ENCODE assay signal across 8 cellular contexts in the genomic region with DNA sequence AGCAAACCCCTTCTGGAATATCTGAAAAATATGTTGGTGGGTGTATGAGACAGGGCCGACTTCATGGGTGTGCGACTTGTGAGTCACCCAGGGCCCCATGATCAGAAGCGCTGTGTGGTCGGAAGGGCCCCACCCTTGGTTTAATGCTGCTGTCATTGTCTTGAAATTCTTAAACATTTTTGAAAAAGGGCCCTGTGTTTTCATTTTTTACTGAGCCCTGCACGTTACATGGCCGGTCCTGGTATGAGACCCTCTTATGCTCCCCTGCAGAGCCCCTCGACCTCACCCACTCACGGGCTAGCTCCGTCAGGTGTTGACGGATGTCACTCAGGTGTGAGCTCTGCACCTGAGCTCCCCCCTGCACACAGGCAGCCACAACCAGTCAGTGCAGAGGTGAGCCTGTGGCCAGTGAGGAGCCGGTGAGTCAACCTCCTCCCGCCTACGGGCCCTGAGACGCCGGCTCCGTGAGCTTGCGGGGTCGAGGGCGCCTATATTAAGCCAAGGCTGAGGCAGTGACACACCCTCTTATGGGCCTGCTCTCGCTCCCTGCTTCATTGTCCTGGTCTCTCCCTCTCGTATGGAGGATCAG. TPM values are rescaled to one million over a fixed set of nuclear protein-coding genes. Genes with fewer than 3 reads are reported as not detected.
DNase-seq lines count a peak whose midpoint lies in the region; ATAC-seq and TF ChIP-seq lines count a peak whose summit lies in the region.

No MANE protein-coding gene starts in this region.

- no peak overlapping the region for H3K4me3 Mint-ChIP-seq in endothelial cell (ENCODE audit: unreplicated experiment)

- H3K27ac Mint-ChIP-seq in endothelial cell (ENCODE audit: unreplicated experiment): no peak overlapping the region

- no peak for TF ChIP-seq RAD21 in Ishikawa (IDR thresholded peaks at IDR 0.05; ENCODE audit: low read depth)

- H3K4me1 Mint-ChIP-seq in endothelial cell (ENCODE audit: unreplicated experiment): peaks cover 2% of the 10 kb centered on the region

- H3K36me3 Mint-ChIP-seq in endothelial cell (ENCODE audit: low read depth, unreplicated experiment): no peaks in the 10 kb centered on the region

- H3K9me3 Mint-ChIP-seq in endothelial cell (ENCODE audit: unreplicated experiment): no peaks in the 10 kb centered on the region

- no peak for ATAC-seq in GM18868 (IDR thresholded peaks at IDR 0.05; ENCODE audit: unreplicated experiment)

- TF ChIP-seq CTCF in fibroblast of mammary gland (conservative IDR thresholded peaks at IDR 0.05; ENCODE audit: control insufficient read depth, insufficient read depth, low read depth, low read length) (no peak), endothelial cell (IDR thresholded peaks at IDR 0.05; ENCODE audit: unreplicated experiment) (no peak)

- no peak overlapping the region for H3K4me3 ChIP-seq in fibroblast of mammary gland (ENCODE audit: control insufficient read depth, low read depth, low read length)

- TF ChIP-seq EP300 in Ishikawa (IDR thresholded peaks at IDR 0.05; ENCODE audit: borderline replicate concordance): no peak

- no peaks in the 10 kb centered on the region for H3K27me3 Mint-ChIP-seq in endothelial cell (ENCODE audit: unreplicated experiment)

- peak; percentile 47 to 71 (median 55) for DNase-seq in activated CD8-positive, alpha-beta memory T cell treated with anti-CD3 and anti-CD28 coated beads for 48 hours (ENCODE audit: low read depth in 2 of 3, low spot score in 2 of 3)
- DNase-seq in fibroblast of mammary gland (ENCODE audit: low read depth): peak; percentile 85
- peak; percentile 38 to 56 (median 53) for DNase-seq in stimulated activated CD4-positive, alpha-beta T cell treated with anti-CD3 and anti-CD28 coated beads, TNF-alpha, amount 100 ng/mL, for 4 hours (ENCODE audit: low read depth in 3 of 3)
- DNase-seq in endothelial cell (ENCODE audit: low spot score): no peak
- no peak for DNase-seq in putamen (ENCODE audit: low spot score)
- DNase-seq in inferior parietal cortex (ENCODE audit: extremely low spot score): no peak

TF ChIP-seq in Ishikawa, 13 proteins besides CTCF, POLR2A, EP300 and RAD21:
- TF ChIP-seq CEBPB (IDR thresholded peaks at IDR 0.05) (no peak), NFIC (IDR thresholded peaks at IDR 0.05) (no peak), FOXM1 (IDR thresholded peaks at IDR 0.05; ENCODE audit: borderline replicate concordance, low read depth) (no peak), ZBTB7A (IDR thresholded peaks at IDR 0.05; ENCODE audit: low read depth) (0 out of 2 replicates have a peak, but pooled peaks have one; percentile 26), TAF1 (IDR thresholded peaks at IDR 0.05; ENCODE audit: low read depth) (no peak)
- TF ChIP-seq, protein P1, sequence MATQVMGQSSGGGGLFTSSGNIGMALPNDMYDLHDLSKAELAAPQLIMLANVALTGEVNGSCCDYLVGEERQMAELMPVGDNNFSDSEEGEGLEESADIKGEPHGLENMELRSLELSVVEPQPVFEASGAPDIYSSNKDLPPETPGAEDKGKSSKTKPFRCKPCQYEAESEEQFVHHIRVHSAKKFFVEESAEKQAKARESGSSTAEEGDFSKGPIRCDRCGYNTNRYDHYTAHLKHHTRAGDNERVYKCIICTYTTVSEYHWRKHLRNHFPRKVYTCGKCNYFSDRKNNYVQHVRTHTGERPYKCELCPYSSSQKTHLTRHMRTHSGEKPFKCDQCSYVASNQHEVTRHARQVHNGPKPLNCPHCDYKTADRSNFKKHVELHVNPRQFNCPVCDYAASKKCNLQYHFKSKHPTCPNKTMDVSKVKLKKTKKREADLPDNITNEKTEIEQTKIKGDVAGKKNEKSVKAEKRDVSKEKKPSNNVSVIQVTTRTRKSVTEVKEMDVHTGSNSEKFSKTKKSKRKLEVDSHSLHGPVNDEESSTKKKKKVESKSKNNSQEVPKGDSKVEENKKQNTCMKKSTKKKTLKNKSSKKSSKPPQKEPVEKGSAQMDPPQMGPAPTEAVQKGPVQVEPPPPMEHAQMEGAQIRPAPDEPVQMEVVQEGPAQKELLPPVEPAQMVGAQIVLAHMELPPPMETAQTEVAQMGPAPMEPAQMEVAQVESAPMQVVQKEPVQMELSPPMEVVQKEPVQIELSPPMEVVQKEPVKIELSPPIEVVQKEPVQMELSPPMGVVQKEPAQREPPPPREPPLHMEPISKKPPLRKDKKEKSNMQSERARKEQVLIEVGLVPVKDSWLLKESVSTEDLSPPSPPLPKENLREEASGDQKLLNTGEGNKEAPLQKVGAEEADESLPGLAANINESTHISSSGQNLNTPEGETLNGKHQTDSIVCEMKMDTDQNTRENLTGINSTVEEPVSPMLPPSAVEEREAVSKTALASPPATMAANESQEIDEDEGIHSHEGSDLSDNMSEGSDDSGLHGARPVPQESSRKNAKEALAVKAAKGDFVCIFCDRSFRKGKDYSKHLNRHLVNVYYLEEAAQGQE (IDR thresholded peaks at IDR 0.05; ENCODE audit: low read depth): no peak
- TF ChIP-seq, protein P2, sequence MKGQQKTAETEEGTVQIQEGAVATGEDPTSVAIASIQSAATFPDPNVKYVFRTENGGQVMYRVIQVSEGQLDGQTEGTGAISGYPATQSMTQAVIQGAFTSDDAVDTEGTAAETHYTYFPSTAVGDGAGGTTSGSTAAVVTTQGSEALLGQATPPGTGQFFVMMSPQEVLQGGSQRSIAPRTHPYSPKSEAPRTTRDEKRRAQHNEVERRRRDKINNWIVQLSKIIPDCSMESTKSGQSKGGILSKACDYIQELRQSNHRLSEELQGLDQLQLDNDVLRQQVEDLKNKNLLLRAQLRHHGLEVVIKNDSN (IDR thresholded peaks at IDR 0.05): no peak
- TF ChIP-seq, protein P3, sequence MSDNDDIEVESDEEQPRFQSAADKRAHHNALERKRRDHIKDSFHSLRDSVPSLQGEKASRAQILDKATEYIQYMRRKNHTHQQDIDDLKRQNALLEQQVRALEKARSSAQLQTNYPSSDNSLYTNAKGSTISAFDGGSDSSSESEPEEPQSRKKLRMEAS (IDR thresholded peaks at IDR 0.05): no peak

RNA-seq across cellular contexts. Expression of a gene that starts 27.7 kb away (rescaled TPM):
- total RNA-seq in endothelial cell (ENCODE audit: unreplicated experiment): 1.2 TPM

RNA-seq across cellular contexts. Expression of a gene that starts 46.9 kb away (rescaled TPM):
- 49.6 TPM for total RNA-seq in endothelial cell (ENCODE audit: unreplicated experiment)

Comparison
In these comparisons a context has a peak if more than half of its experiments do, and no peak if none do; other contexts are left out.
1. DNase-seq: peak in activated CD8-positive, alpha-beta memory T cell treated with anti-CD3 and anti-CD28 coated beads for 48 hours (3 of 3), fibroblast of mammary gland (single experiment) and stimulated activated CD4-positive, alpha-beta T cell treated with anti-CD3 and anti-CD28 coated beads, TNF-alpha, amount 100 ng/mL, for 4 hours (3 of 3); none in endothelial cell (single experiment), putamen (single experiment) and inferior parietal cortex (single experiment).